Comparison of ENCODE assay signal across 24 cellular contexts in genomic region chr6:137084865-137085617, GRCh38. TPM values are rescaled to one million over a fixed set of nuclear protein-coding genes. Genes with fewer than 3 reads are reported as not detected.
"Had no signal": no experiment of that assay in that cellular context is flagged by ENCODE, and none has a peak within 500 bp of the region (broad histone marks: within the 10 kb centered on the region; RNA-seq: fewer than 3 reads in every experiment).

No MANE protein-coding gene starts in this region.

- H3K79me2 ChIP-seq: hepatocyte had no signal

- H3K9ac ChIP-seq: neural progenitor cell had no signal

- H3K27me3 ChIP-seq: colonic mucosa, hepatocyte, neural progenitor cell, testis, uterus had no signal

- H3K27ac Mint-ChIP-seq: activated naive CD8-positive, alpha-beta T cell treated with anti-CD3 and anti-CD28 coated beads for 36 hours; activated T-cell treated with anti-CD3 and anti-CD28 coated beads, Interleukin-2, amount 50 U/mL, for 24 hours; effector memory CD8-positive, alpha-beta T cell; naive thymus-derived CD4-positive, alpha-beta T cell; neural progenitor cell had no signal

- H3K4me1 ChIP-seq: colonic mucosa, left ventricle myocardium inferior, testis, uterus had no signal

- ATAC-seq: effector memory CD8-positive, alpha-beta T cell; naive thymus-derived CD4-positive, alpha-beta T cell; sciatic nerve had no signal

- H3K36me3 Mint-ChIP-seq: activated naive CD8-positive, alpha-beta T cell treated with anti-CD3 and anti-CD28 coated beads for 36 hours; naive thymus-derived CD4-positive, alpha-beta T cell; neural progenitor cell had no signal

- H3K4me3 Mint-ChIP-seq: activated naive CD8-positive, alpha-beta T cell treated with anti-CD3 and anti-CD28 coated beads for 36 hours; activated T-cell treated with anti-CD3 and anti-CD28 coated beads, Interleukin-2, amount 50 U/mL, for 24 hours; effector memory CD8-positive, alpha-beta T cell; naive thymus-derived CD4-positive, alpha-beta T cell; neural progenitor cell had no signal

- H3K27ac ChIP-seq: colonic mucosa, dorsolateral prefrontal cortex, hepatocyte, left ventricle myocardium inferior, neural progenitor cell, testis, uterus had no signal

- H3K4me2 ChIP-seq: hepatocyte, neural progenitor cell, smooth muscle cell had no signal

- H2AFZ ChIP-seq: hepatocyte, neural progenitor cell had no signal

- H3K9me3 ChIP-seq: colonic mucosa, left ventricle myocardium inferior, testis, uterus had no signal

- H3K36me3 ChIP-seq: colonic mucosa, left ventricle myocardium inferior, neural progenitor cell, uterus had no signal

- H3K4me1 Mint-ChIP-seq: activated naive CD8-positive, alpha-beta T cell treated with anti-CD3 and anti-CD28 coated beads for 36 hours had no signal

- DNase-seq: activated CD4-positive, alpha-beta T cell treated with anti-CD3 and anti-CD28 coated beads for 48 hours; activated CD4-positive, CD25-positive, alpha-beta regulatory T cell; activated naive CD4-positive, alpha-beta T cell treated with Interleukin-2 at 50 U/mL for 16 hours; activated naive CD8-positive, alpha-beta T cell treated with anti-CD3 and anti-CD28 coated beads for 36 hours; activated T-cell treated with anti-CD3 and anti-CD28 coated beads, Interleukin-2, amount 50 U/mL, for 24 hours; colonic mucosa; dorsolateral prefrontal cortex; effector memory CD8-positive, alpha-beta T cell; foreskin melanocyte; glutamatergic neuron; left ventricle myocardium inferior; naive thymus-derived CD4-positive, alpha-beta T cell; stimulated activated CD4-positive, alpha-beta T cell treated with anti-CD3 and anti-CD28 coated beads, Interleukin-15, amount 100 ng/mL, for 24 hours; stimulated activated naive CD4-positive, alpha-beta T cell; T1000; testis; uterus had no signal

- H3K4me3 ChIP-seq: colonic mucosa, dorsolateral prefrontal cortex, hepatocyte, left ventricle myocardium inferior, neural progenitor cell, smooth muscle cell, testis, uterus had no signal

- FAIRE-seq: bronchial epithelial cell, endothelial cell of umbilical vein had no signal

- H3K9me3 Mint-ChIP-seq: activated naive CD8-positive, alpha-beta T cell treated with anti-CD3 and anti-CD28 coated beads for 36 hours; activated T-cell treated with anti-CD3 and anti-CD28 coated beads, Interleukin-2, amount 50 U/mL, for 24 hours; effector memory CD8-positive, alpha-beta T cell; naive thymus-derived CD4-positive, alpha-beta T cell; neural progenitor cell had no signal

RNA-seq across cellular contexts. Expression of gene IL20RA, which starts 40.3 kb away (rescaled TPM):
- total RNA-seq: activated naive CD8-positive, alpha-beta T cell treated with anti-CD3 and anti-CD28 coated beads for 36 hours; endothelial cell of umbilical vein; naive thymus-derived CD4-positive, alpha-beta T cell; renal cortical epithelial cell had no signal
